9 cellular contexts compared by ENCODE assay signal in genomic region chr9:124855944-124856773, GRCh38. TPM values are rescaled to one million over a fixed set of nuclear protein-coding genes. Genes with fewer than 3 reads are reported as not detected.
A peak's percentile ranks its signal among the peaks of the same experiment; 100 is the strongest.
DNase-seq lines count a peak whose midpoint lies in the region; ATAC-seq and TF ChIP-seq lines count a peak whose summit lies in the region.
"Had no signal": no experiment of that assay in that cellular context is flagged by ENCODE, and none has a peak within 500 bp of the region (broad histone marks: within the 10 kb centered on the region; RNA-seq: fewer than 3 reads in every experiment).

No MANE protein-coding gene starts in this region.

- H3K27me3 ChIP-seq in BE2C (no peaks in the 10 kb centered on the region; the same call in 1 of the 2 replicates), foreskin keratinocyte (no peaks in the 10 kb centered on the region)

- no peak overlapping the region for H3K4me3 ChIP-seq in BE2C (ENCODE audit: low read depth, low read length)
- no peak overlapping the region for H3K4me3 ChIP-seq in GM12875 (ENCODE audit: low read depth, low read length)
- H3K4me3 ChIP-seq: skin epidermis had no signal

- DNase-seq in BE2C (peak; percentile 78), RPMI7951 (ENCODE audit: low read depth) (peak; percentile 37), foreskin keratinocyte (no peak), DMS153 (lab: John Stamatoyannopoulos, UW) (no peak), hippocampal formation (lab: John Stamatoyannopoulos, UW) (no peak)
- no peak for DNase-seq in effector CD8-positive, alpha-beta T cell (lab: John Stamatoyannopoulos, UW)

- H3K27ac ChIP-seq in foreskin keratinocyte, result no peak overlapping the region

- H3K4me1 ChIP-seq in BE2C (no peaks in the 10 kb centered on the region; the same call in 1 of the 2 replicates), foreskin keratinocyte (peaks cover 6% of the 10 kb centered on the region)

- peaks cover 45% of the 10 kb centered on the region for H3K36me3 ChIP-seq in BE2C

- ATAC-seq in foreskin keratinocyte (no peak), HG03097 (IDR thresholded peaks at IDR 0.05; ENCODE audit: low FRiP score, unreplicated experiment) (no peak)

- TF ChIP-seq CTCF in BE2C (IDR thresholded peaks at IDR 0.05; ENCODE audit: low read depth, low read length) (peak; percentile 55), GM12875 (IDR thresholded peaks at IDR 0.05; ENCODE audit: borderline replicate concordance, insufficient read depth, low read depth, low read length) (peak; percentile 37; the same call in 1 of the 2 replicates), foreskin keratinocyte (conservative IDR thresholded peaks at IDR 0.05) (peak; percentile 63)

- H3K9me3 ChIP-seq in BE2C, result no peaks in the 10 kb centered on the region

RNA-seq across cellular contexts. Expression of gene WDR38, which starts 2.9 kb away (rescaled TPM):
- polyA plus RNA-seq in BE2C (2012; ENCODE audit: insufficient read depth, insufficient read length, low read depth), result not detected
- 0.12 and 0.20 TPM in 2 replicates for total RNA-seq in RPMI7951 (2014; rRNA removed; shearing (Covaris generic))
- not detected in 2 replicates for total RNA-seq in foreskin keratinocyte
- not detected in 2 replicates for polyA plus RNA-seq in foreskin keratinocyte

RNA-seq across cellular contexts. Expression of gene RPL35, which starts 5.6 kb away (rescaled TPM):
- 2,605 TPM for polyA plus RNA-seq in BE2C (2012; ENCODE audit: insufficient read depth, insufficient read length, low read depth)
- 2,253 and 2,890 TPM in 2 replicates for total RNA-seq in RPMI7951 (2014; rRNA removed; shearing (Covaris generic))
- total RNA-seq in foreskin keratinocyte, result 2,922 and 2,928 TPM in 2 replicates
- 4,502 and 4,687 TPM in 2 replicates for polyA plus RNA-seq in foreskin keratinocyte

RNA-seq across cellular contexts. Expression of gene ARPC5L, which starts 5.8 kb away (rescaled TPM):
- polyA plus RNA-seq in BE2C (2012; ENCODE audit: insufficient read depth, insufficient read length, low read depth), result 121 TPM
- 21.0 and 33.8 TPM in 2 replicates for total RNA-seq in RPMI7951 (2014; rRNA removed; shearing (Covaris generic))
- 67.0 and 74.9 TPM in 2 replicates for total RNA-seq in foreskin keratinocyte
- 128 and 129 TPM in 2 replicates for polyA plus RNA-seq in foreskin keratinocyte

Comparison
In these comparisons a context has a peak if more than half of its experiments do, and no peak if none do; other contexts are left out.
1. DNase-seq: peak in BE2C (single experiment) and RPMI7951 (single experiment); none in foreskin keratinocyte (0 of 2), DMS153 (single experiment), effector CD8-positive, alpha-beta T cell (single experiment) and hippocampal formation (0 of 2).
2. Peak in every context shown above with its lines, with median percentiles within 50 percentile points of each other: CTCF ChIP-seq.